In genomic region chr5:81787843-81788242, GRCh38 we compare ENCODE assay signal across 9 cellular contexts. TPM values are rescaled to one million over a fixed set of nuclear protein-coding genes. Genes with fewer than 3 reads are reported as not detected.
DNase-seq lines count a peak whose midpoint lies in the region; ATAC-seq, FAIRE-seq and TF ChIP-seq lines count a peak whose summit lies in the region.
"Had no signal": no experiment of that assay in that cellular context is flagged by ENCODE, and none has a peak within 500 bp of the region (broad histone marks: within the 10 kb centered on the region; RNA-seq: fewer than 3 reads in every experiment).

No MANE protein-coding gene starts in this region.

- FAIRE-seq in HepG2 (lab: Jason Lieb, UNC), result no peak
- no peak for FAIRE-seq in HTR-8/SVneo (lab: Jason Lieb, UNC)

- no peaks in the 10 kb centered on the region for H3K9me3 Mint-ChIP-seq in chondrocyte (ENCODE audit: low read depth)
- H3K9me3 Mint-ChIP-seq: T-helper 1 cell treated with Interleukin-12 subunit alpha and Interleukin-12 subunit beta and Interleukin-4 antibody, amounts not matched to agents 30 μg/mL and 1 μg/mL, for 36 hours had no signal

- no peak overlapping the region for H3K4me2 ChIP-seq in HepG2 (ENCODE audit: low read depth, low read length)

- CTCF ChIA-PET in HepG2 (lab: Yijun Ruan, JAX; ENCODE audit: low intra/inter-chr PET ratio, low total read pairs), result no interaction called here

- DNase-seq in HepG2 (ENCODE audit: low spot score), result no peak
- no peak for DNase-seq in chondrocyte (ENCODE audit: low spot score)
- DNase-seq in medulla oblongata (ENCODE audit: extremely low spot score), result peak; percentile 90
- no peak for DNase-seq in activated CD4-positive, CD25-positive, alpha-beta regulatory T cell treated with anti-CD3 and anti-CD28 coated beads, Interleukin-2, amount 50 U/mL, for 72 hours
- no peak for DNase-seq in DMS153 treated with DMSO at 0.1 percent for 48 hours (lab: John Stamatoyannopoulos, UW; ENCODE audit: unreplicated experiment)
- DNase-seq in HTR-8/SVneo (ENCODE audit: insufficient read length, low spot score), result no peak

- WGBS in liver, result 36% methylated on average over 3 of the region's 3 CpGs
- 15% methylated on average over 3 of the region's 3 CpGs for WGBS in HepG2 (ENCODE audit: low lambda C conversion rate)

- no peaks in the 10 kb centered on the region for H3K27me3 Mint-ChIP-seq in chondrocyte (ENCODE audit: low read depth)

- no peak overlapping the region for H2AFZ ChIP-seq in HepG2 (ENCODE audit: low read length)

- H3K9me3 ChIP-seq in liver (ENCODE audit: control insufficient read depth in 4 of 4, low read length in 3 of 4) (no peaks in the 10 kb centered on the region), HepG2 (ENCODE audit: low read length) (no peaks in the 10 kb centered on the region)

- H3K27me3 ChIP-seq in liver (ENCODE audit: control insufficient read depth in 4 of 4, insufficient read depth in 4 of 4, low read length in 3 of 4) (no peaks in the 10 kb centered on the region), HepG2 (ENCODE audit: control insufficient read depth in 1 of 2, insufficient read depth in 2 of 2, low read length in 2 of 2) (peaks cover 0 to 2% of the 10 kb centered on the region in 2 experiments; a peak in 2 of 5 replicates)

- no peaks in the 10 kb centered on the region for H4K20me1 ChIP-seq in HepG2 (ENCODE audit: insufficient read depth, low read length)

- H3K4me3 Mint-ChIP-seq in chondrocyte (ENCODE audit: unreplicated experiment), result no peak overlapping the region
- H3K4me3 Mint-ChIP-seq: T-helper 1 cell treated with Interleukin-12 subunit alpha and Interleukin-12 subunit beta and Interleukin-4 antibody, amounts not matched to agents 30 μg/mL and 1 μg/mL, for 36 hours had no signal

- H3K4me1 Mint-ChIP-seq in chondrocyte (ENCODE audit: low read depth), result peaks cover 30% of the 10 kb centered on the region

- no peaks in the 10 kb centered on the region for H3K79me2 ChIP-seq in HepG2 (ENCODE audit: insufficient read depth, low read length)

- POLR2A ChIA-PET in HepG2 (lab: Yijun Ruan, JAX), result no interaction called here

- intact Hi-C loops in HepG2 (cut with micrococcal nuclease; ENCODE audit: unreplicated experiment), result loop anchor here (2.0 kb wide), 1 partner anchor 379 kb away; no protein-coding TSS in a partner anchor

- TF ChIP-seq CTCF in liver (IDR thresholded peaks at IDR 0.05; ENCODE audit: low read depth, low read length, missing input control), result no peak
- TF ChIP-seq CTCF in HepG2 (CRISPR knock-in tag; IDR thresholded peaks at IDR 0.05), result no peak
- TF ChIP-seq CTCF in chondrocyte (IDR thresholded peaks at IDR 0.05), result no peak

- ATAC-seq in HepG2 (no peak), GM21381 (IDR thresholded peaks at IDR 0.05; ENCODE audit: unreplicated experiment) (no peak)

- TF ChIP-seq EP300 in HepG2 (IDR thresholded peaks at IDR 0.05; ENCODE audit: low read depth in 2 of 2, low read length in 2 of 2) (no peak), HepG2 (CRISPR knock-in tag; IDR thresholded peaks at IDR 0.05; ENCODE audit: borderline replicate concordance) (no peak)

- in situ Hi-C loops in HepG2 (cut with HindIII; ENCODE audit: extremely low pct_ligation_motif_present, low pct_unique_long_range_greater_than_20kb), result no loop called here

- H3K4me3 ChIP-seq in liver (ENCODE audit: low read depth in 1 of 3, low read length in 3 of 3) (no peak overlapping the region), HepG2 (replicated peaks in 1 of 3; ENCODE audit: insufficient read depth in 1 of 3, low read depth in 2 of 3, low read length in 3 of 3) (no peak overlapping the region)

- no peak overlapping the region for H3K9ac ChIP-seq in liver (ENCODE audit: low read depth in 1 of 2, low read length in 2 of 2)
- H3K9ac ChIP-seq in HepG2 (ENCODE audit: insufficient read depth, low read depth, low read length), result no peak overlapping the region

- peak overlapping the region; percentile 32 for H3K27ac Mint-ChIP-seq in chondrocyte (ENCODE audit: unreplicated experiment)
- H3K27ac Mint-ChIP-seq: T-helper 1 cell treated with Interleukin-12 subunit alpha and Interleukin-12 subunit beta and Interleukin-4 antibody, amounts not matched to agents 30 μg/mL and 1 μg/mL, for 36 hours had no signal

- H3K27ac ChIP-seq in liver (ENCODE audit: low read depth in 1 of 2, low read length in 2 of 2) (no peak overlapping the region), HepG2 (ENCODE audit: extremely low read length, insufficient read depth, low read length) (no peak overlapping the region)

- H3K36me3 Mint-ChIP-seq in chondrocyte (ENCODE audit: low read depth), result no peaks in the 10 kb centered on the region

- H3K36me3 ChIP-seq in liver (ENCODE audit: control insufficient read depth in 4 of 4, insufficient read depth in 3 of 4, low read depth in 1 of 4, low read length in 3 of 4) (no peaks in the 10 kb centered on the region), HepG2 (replicated peaks in 1 of 2; ENCODE audit: control insufficient read depth in 1 of 2, insufficient read depth in 2 of 2, low read length in 2 of 2) (no peaks in the 10 kb centered on the region)

- TF ChIP-seq POLR2A in HepG2 (IDR thresholded peaks at IDR 0.05; ENCODE audit: insufficient read depth in 1 of 2, low read depth in 2 of 2, low read length in 2 of 2), result no peak

- no TSS peak for BruUV-seq in HepG2 (replicated peaks; lab: Mats Ljungman, UMichigan)

- H3K4me1 ChIP-seq in liver (ENCODE audit: control insufficient read depth in 4 of 4, insufficient read depth in 4 of 4, low read length in 3 of 4), result peaks cover 0 to 8% (median 0%) of the 10 kb centered on the region in 4 donors
- no peaks in the 10 kb centered on the region for H3K4me1 ChIP-seq in HepG2 (ENCODE audit: insufficient read depth, low read length)

- TF ChIP-seq RAD21 in liver (IDR thresholded peaks at IDR 0.05) (peak in 1 of 2 donors; percentile 23), HepG2 (CRISPR knock-in tag; IDR thresholded peaks at IDR 0.05) (no peak)

TF ChIP-seq in liver, 16 proteins besides CTCF, POLR2A, EP300 and RAD21:
- peak; percentile 25 for TF ChIP-seq SP1 (IDR thresholded peaks at IDR 0.05)
- TF ChIP-seq FOXA2 (IDR thresholded peaks at IDR 0.05), result no peak

TF ChIP-seq in HepG2, 621 proteins besides CTCF, POLR2A, EP300 and RAD21 (continues in another document):
- TF ChIP-seq NR2C2 (CRISPR knock-in tag; IDR thresholded peaks at IDR 0.05; ENCODE audit: borderline replicate concordance) (no peak), ATF6 (CRISPR knock-in tag; conservative IDR thresholded peaks at IDR 0.05) (no peak), CBFB (CRISPR knock-in tag; IDR thresholded peaks at IDR 0.05) (no peak), LCORL (IDR thresholded peaks at IDR 0.05) (no peak), LCORL (CRISPR knock-in tag; IDR thresholded peaks at IDR 0.05) (no peak), ZNF460 (CRISPR knock-in tag; IDR thresholded peaks at IDR 0.05; ENCODE audit: borderline replicate concordance) (no peak)
- TF ChIP-seq, protein P1, sequence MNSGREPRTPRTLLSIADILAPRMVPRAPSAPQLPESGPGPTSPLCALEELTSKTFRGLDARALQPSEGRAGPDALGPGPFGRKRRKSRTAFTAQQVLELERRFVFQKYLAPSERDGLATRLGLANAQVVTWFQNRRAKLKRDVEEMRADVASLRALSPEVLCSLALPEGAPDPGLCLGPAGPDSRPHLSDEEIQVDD (CRISPR knock-in tag; IDR thresholded peaks at IDR 0.05; ENCODE audit: borderline replicate concordance), result no peak

RNA-seq across cellular contexts. Expression of gene SSBP2, which starts 36.9 kb away (rescaled TPM):
- total RNA-seq in liver (10 to 100 TPM in 1 of 2 donors, 1 to 10 TPM in 1; 4.3 to 10.1 TPM), HepG2 (2016; rRNA removed; fragmentation: Illumina TruSeq; extraction: Trizol) (not detected in 2 replicates), chondrocyte (47.9 to 61.4 TPM (median 52.0 TPM) in 3 replicates)
- polyA plus RNA-seq in liver (1 to 10 TPM; 2.2 to 3.9 TPM), HepG2 (2011; rRNA removed) (0.01 and 0.16 TPM in 2 replicates)
- not detected in 2 replicates for total RNA-seq in HepG2 (2016; cell fraction: cytosol; rRNA removed; fragmentation: Illumina TruSeq; extraction: Trizol; ENCODE audit: low read depth)
- not detected in 2 replicates for total RNA-seq in HepG2 (2016; cell fraction: insoluble cytoplasmic fraction; rRNA removed; fragmentation: Illumina TruSeq; extraction: Trizol)
- total RNA-seq in HepG2 (2016; cell fraction: membrane; rRNA removed; fragmentation: Illumina TruSeq; extraction: Trizol), result 0.19 TPM in 1 of 2 replicates, not detected in the other
- not detected in 2 replicates for total RNA-seq in HepG2 (2016; cell fraction: nucleus; rRNA removed; fragmentation: Illumina TruSeq; extraction: Trizol)
- 0.05 and 0.09 TPM in 2 replicates for polyA plus RNA-seq in HepG2 (2011; cell fraction: cytosol; rRNA removed)
- polyA plus RNA-seq in HepG2 (2011; cell fraction: nucleus; rRNA removed), result 0.59 and 0.85 TPM in 2 replicates
- not detected in 2 replicates for polyA plus RNA-seq in HepG2 (2012)
- polyA plus RNA-seq in HepG2 (2016; cell fraction: cytosol; fragmentation: Illumina TruSeq; extraction: Trizol; ENCODE audit: low read depth), result not detected in 2 replicates
- polyA plus RNA-seq in HepG2 (2016; cell fraction: insoluble cytoplasmic fraction; fragmentation: Illumina TruSeq; extraction: Trizol; ENCODE audit: low read depth), result not detected in 2 replicates
- polyA plus RNA-seq in HepG2 (2016; cell fraction: membrane; fragmentation: Illumina TruSeq; extraction: Trizol; ENCODE audit: low read depth), result not detected in 2 replicates
- polyA plus RNA-seq in HepG2 (2016; cell fraction: nucleus; fragmentation: Illumina TruSeq; extraction: Trizol; ENCODE audit: insufficient read depth, low read depth), result not detected in 2 replicates
- polyA minus RNA-seq in HepG2 (2011; rRNA and poly(A)+ RNA removed; ENCODE audit: low replicate concordance), result 7.6 TPM in 1 of 2 replicates, not detected in the other
- polyA minus RNA-seq in HepG2 (2011; cell fraction: cytosol; rRNA and poly(A)+ RNA removed), result not detected in 2 replicates
- 0.52 and 0.99 TPM in 2 replicates for polyA minus RNA-seq in HepG2 (2011; cell fraction: nucleus; rRNA and poly(A)+ RNA removed)
